11 cellular contexts compared by ENCODE assay signal in the genomic region with DNA sequence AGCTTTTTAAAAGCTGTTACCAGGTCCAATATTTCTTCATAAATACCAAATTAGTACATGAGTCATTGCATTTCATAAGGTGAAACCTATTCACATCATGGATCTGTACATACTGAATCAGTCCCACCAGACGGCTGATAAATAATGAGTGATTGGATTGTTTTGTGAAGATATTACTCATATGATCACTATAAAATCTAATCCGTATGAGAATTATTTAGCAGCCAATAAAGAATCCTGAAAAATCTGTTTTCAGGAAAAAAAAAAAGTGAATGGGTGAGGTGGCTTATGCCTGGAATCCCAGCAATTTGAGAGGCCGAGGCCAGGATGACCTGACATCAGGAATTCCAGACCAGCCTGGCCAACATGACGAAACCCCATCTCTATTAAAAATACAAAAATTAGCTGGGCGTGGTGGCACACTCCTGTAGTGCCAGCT.
DNase-seq lines count a peak whose midpoint lies in the region; ATAC-seq, FAIRE-seq and TF ChIP-seq lines count a peak whose summit lies in the region.
"Had no signal": no experiment of that assay in that cellular context is flagged by ENCODE, and none has a peak within 500 bp of the region (broad histone marks: within the 10 kb centered on the region; RNA-seq: fewer than 3 reads in every experiment).

No MANE protein-coding gene starts in this region.

- peak; percentile 87 to 88; a peak in 4 of 5 replicates for TF ChIP-seq EP300 in A549 (IDR thresholded peaks at IDR 0.05)

- FAIRE-seq in A549 (lab: Jason Lieb, UNC), result no peak

- H3K9ac ChIP-seq in GM23248, result peak overlapping the region; percentile 43

- peaks cover 56% of the 10 kb centered on the region for H3K4me1 Mint-ChIP-seq in activated CD4-positive, alpha-beta memory T cell treated with anti-CD3 and anti-CD28 coated beads for 36 hours (ENCODE audit: low read depth)
- H3K4me1 Mint-ChIP-seq in CD8-positive, alpha-beta memory T cell, result peaks cover 40 to 59% (median 58%) of the 10 kb centered on the region in 3 donors

- H3K27me3 ChIP-seq in GM23248 (replicated peaks; ENCODE audit: insufficient read depth) (no peaks in the 10 kb centered on the region), Peyer's patch (no peaks in the 10 kb centered on the region)
- no peaks in the 10 kb centered on the region for H3K27me3 ChIP-seq in CD8-positive, alpha-beta memory T cell (ENCODE audit: insufficient read depth, low read length, poor library complexity, severe bottlenecking)
- H3K27me3 ChIP-seq: tibial artery had no signal

- TF ChIP-seq CTCF in A549 (IDR thresholded peaks at IDR 0.05) (no peak), fibroblast of the aortic adventitia (IDR thresholded peaks at IDR 0.05; ENCODE audit: insufficient read depth, low read length) (no peak), Peyer's patch (IDR thresholded peaks at IDR 0.05) (no peak)

- no peak overlapping the region for H3K4me3 ChIP-seq in A549
- H3K4me3 ChIP-seq in GM23248, result no peak overlapping the region
- no peak overlapping the region for H3K4me3 ChIP-seq in fibroblast of the aortic adventitia (ENCODE audit: low read depth, low read length)
- H3K4me3 ChIP-seq in Peyer's patch, result no peak overlapping the region
- H3K4me3 ChIP-seq in CD8-positive, alpha-beta memory T cell (ENCODE audit: low read length), result no peak overlapping the region
- H3K4me3 ChIP-seq: tibial artery had no signal

- H3K36me3 ChIP-seq in GM23248 (ENCODE audit: low read depth), result no peaks in the 10 kb centered on the region
- no peaks in the 10 kb centered on the region for H3K36me3 ChIP-seq in Peyer's patch
- H3K36me3 ChIP-seq in CD8-positive, alpha-beta memory T cell (ENCODE audit: insufficient read depth, low read length), result no peaks in the 10 kb centered on the region
- H3K36me3 ChIP-seq: tibial artery had no signal

- in situ Hi-C loops in GM23248 (cut with MboI), result no loop called here

- H3K27ac ChIP-seq in A549 (peak overlapping the region; percentile 91 to 94), GM23248 (peak overlapping the region; percentile 93), Peyer's patch (no peak overlapping the region)
- no peak overlapping the region for H3K27ac ChIP-seq in CD8-positive, alpha-beta memory T cell (ENCODE audit: low read depth, low read length)
- H3K27ac ChIP-seq: tibial artery had no signal

- H4K20me1 ChIP-seq in GM23248 (ENCODE audit: insufficient read depth), result no peaks in the 10 kb centered on the region

- peaks cover 6% of the 10 kb centered on the region for H3K36me3 Mint-ChIP-seq in activated CD4-positive, alpha-beta memory T cell treated with anti-CD3 and anti-CD28 coated beads for 36 hours
- peaks cover 0 to 5% (median 0%) of the 10 kb centered on the region in 3 donors for H3K36me3 Mint-ChIP-seq in CD8-positive, alpha-beta memory T cell

- no peaks in the 10 kb centered on the region for H3K9me3 Mint-ChIP-seq in activated CD4-positive, alpha-beta memory T cell treated with anti-CD3 and anti-CD28 coated beads for 36 hours
- H3K9me3 Mint-ChIP-seq in CD8-positive, alpha-beta memory T cell, result no peaks in the 10 kb centered on the region

- intact Hi-C loops in activated CD4-positive, alpha-beta memory T cell treated with anti-CD3 and anti-CD28 coated beads for 36 hours (cut with micrococcal nuclease), result loop anchor here (5.0 kb wide), 1 partner anchor 281 kb away; no protein-coding TSS in a partner anchor
- intact Hi-C loops in head of caudate nucleus (cut with DNase I), result no loop called here

- H3F3A ChIP-seq in GM23248 (ENCODE audit: insufficient read depth), result peaks cover 55% of the 10 kb centered on the region

- peak; percentile 36 to 84 for DNase-seq in A549 (ENCODE audit: low read depth in 1 of 2, low spot score in 1 of 2)
- DNase-seq in GM23248, result peak; percentile 83
- no peak for DNase-seq in activated CD4-positive, alpha-beta memory T cell treated with anti-CD3 and anti-CD28 coated beads for 36 hours
- peak; percentile 79 for DNase-seq in fibroblast of the aortic adventitia (ENCODE audit: low read depth)
- no peak for DNase-seq in HUDEP-2 (lab: John Stamatoyannopoulos, UW; ENCODE audit: unreplicated experiment in 76 of 76)
- no peak for DNase-seq in Peyer's patch
- DNase-seq in head of caudate nucleus, result no peak
- DNase-seq in CD8-positive, alpha-beta memory T cell, result no peak
- DNase-seq: hippocampal formation, NCI-H1417 treated with DMSO at 0.1 percent for 48 hours, tibial artery had no signal

- TF ChIP-seq POLR2A in A549 (IDR thresholded peaks at IDR 0.05; ENCODE audit: low read length) (no peak), Peyer's patch (IDR thresholded peaks at IDR 0.05) (no peak)

- H3K9me2 ChIP-seq in GM23248 (ENCODE audit: insufficient read depth), result no peaks in the 10 kb centered on the region

- WGBS in A549 (ENCODE audit: missing lambda C conversion rate), result under 1% methylated on average over 5 of the region's 5 CpGs
- WGBS in GM23248 (ENCODE audit: low coverage in 1 of 2, low lambda C conversion rate in 2 of 2, missing lambda C conversion rate in 2 of 2), 2 experiments, result 3 to 6% methylated on average over 5 of the region's 5 CpGs

- H3K4me3 Mint-ChIP-seq in activated CD4-positive, alpha-beta memory T cell treated with anti-CD3 and anti-CD28 coated beads for 36 hours, result no peak overlapping the region
- peak overlapping the region in 1 of 7 donors; percentile 34 for H3K4me3 Mint-ChIP-seq in CD8-positive, alpha-beta memory T cell

- H3K27me3 Mint-ChIP-seq in activated CD4-positive, alpha-beta memory T cell treated with anti-CD3 and anti-CD28 coated beads for 36 hours, result no peaks in the 10 kb centered on the region
- H3K27me3 Mint-ChIP-seq in CD8-positive, alpha-beta memory T cell, result no peaks in the 10 kb centered on the region

- peak overlapping the region; percentile 88 for H3K27ac Mint-ChIP-seq in activated CD4-positive, alpha-beta memory T cell treated with anti-CD3 and anti-CD28 coated beads for 36 hours
- peak overlapping the region in 2 of 8 donors; percentile 9 to 17 for H3K27ac Mint-ChIP-seq in CD8-positive, alpha-beta memory T cell

- peak; percentile 7 to 30; a peak in 1 of 5 replicates for TF ChIP-seq RAD21 in A549 (conservative IDR thresholded peaks at IDR 0.05 in 1 of 2, IDR thresholded peaks at IDR 0.05 in 1 of 2)

- peak; percentile 49 to 69; a peak in 5 of 6 replicates for ATAC-seq in A549

- CTCF ChIA-PET in A549 (lab: Yijun Ruan, JAX), result interaction anchor here (0.7 to 1.3 kb wide), 2 partner anchors 55 to 977 kb away, joined by 4 to 6 read pairs; no protein-coding TSS in a partner anchor
- CTCF ChIA-PET in activated CD4-positive, alpha-beta memory T cell treated with anti-CD3 and anti-CD28 coated beads for 36 hours (lab: Charles Lee), result interaction anchor here (0.6 to 3.2 kb wide), 9 partner anchors 9 to 928 kb away, joined by 3 to 32 read pairs (median 9); no protein-coding TSS in a partner anchor
- CTCF ChIA-PET in CD8-positive, alpha-beta memory T cell (lab: Charles Lee), result interaction anchor here (3.1 to 10.6 kb wide), 2 partner anchors 10 to 54 kb away, joined by 15 to 64 read pairs; no protein-coding TSS in a partner anchor

- peaks cover 6% of the 10 kb centered on the region; the same call in 1 of the 2 replicates for H3K79me2 ChIP-seq in GM23248 (ENCODE audit: insufficient read depth)

- H2AFZ ChIP-seq in GM23248, result no peak overlapping the region

- H3K9me3 ChIP-seq in A549, result no peaks in the 10 kb centered on the region
- no peaks in the 10 kb centered on the region for H3K9me3 ChIP-seq in GM23248 (ENCODE audit: low read depth)
- no peaks in the 10 kb centered on the region for H3K9me3 ChIP-seq in Peyer's patch
- H3K9me3 ChIP-seq in CD8-positive, alpha-beta memory T cell (ENCODE audit: low read length), result no peaks in the 10 kb centered on the region
- H3K9me3 ChIP-seq: tibial artery had no signal

- POLR2A ChIA-PET in A549 (lab: Yijun Ruan, JAX), result no interaction called here
- POLR2A ChIA-PET in activated CD4-positive, alpha-beta memory T cell treated with anti-CD3 and anti-CD28 coated beads for 36 hours (lab: Charles Lee), result interaction anchor here (0.6 to 11.8 kb wide), 12 partner anchors 9 to 160 kb away, joined by 3 to 116 read pairs (median 18); no protein-coding TSS in a partner anchor
- POLR2A ChIA-PET in CD8-positive, alpha-beta memory T cell (lab: Charles Lee), result interaction anchor here (0.9 to 1.2 kb wide), 2 partner anchors 8 to 51 kb away, joined by 3 to 4 read pairs; no protein-coding TSS in a partner anchor

- H3K4me1 ChIP-seq in A549 (peaks cover 46% of the 10 kb centered on the region), GM23248 (ENCODE audit: insufficient read depth) (peaks cover 47% of the 10 kb centered on the region), Peyer's patch (peaks cover 0 to 6% (median 0%) of the 10 kb centered on the region in 4 donors)
- H3K4me1 ChIP-seq in CD8-positive, alpha-beta memory T cell (ENCODE audit: insufficient read depth, low read length), result peaks cover 58% of the 10 kb centered on the region

- peak overlapping the region; percentile 96 for H3K4me2 ChIP-seq in A549
- peak overlapping the region; percentile 35 for H3K4me2 ChIP-seq in GM23248 (ENCODE audit: unreplicated experiment)

TF ChIP-seq in A549, 52 proteins besides CTCF, POLR2A, EP300 and RAD21 (continues in another document):
- TF ChIP-seq JUN (IDR thresholded peaks at IDR 0.05) (peak; percentile 57 to 90; a peak in 2 of 5 replicates), CEBPB (IDR thresholded peaks at IDR 0.05) (peak; percentile 73 to 82), GATA3 (IDR thresholded peaks at IDR 0.05; ENCODE audit: borderline replicate concordance) (peak; percentile 90), JUNB (IDR thresholded peaks at IDR 0.05) (peak; percentile 99), HOXB5 (CRISPR knock-in tag; IDR thresholded peaks at IDR 0.05) (0 out of 2 replicates have a peak, but pooled peaks have one; percentile 14), SMC3 (IDR thresholded peaks at IDR 0.05) (peak; percentile 23; the same call in 1 of the 3 replicates), FOSL2 (IDR thresholded peaks at IDR 0.05) (peak; percentile 96), FOSL2 (CRISPR knock-in tag; IDR thresholded peaks at IDR 0.05) (peak; percentile 98), PBX3 (IDR thresholded peaks at IDR 0.05) (0 out of 2 replicates have a peak, but pooled peaks have one; percentile 47)
- TF ChIP-seq, protein P1, sequence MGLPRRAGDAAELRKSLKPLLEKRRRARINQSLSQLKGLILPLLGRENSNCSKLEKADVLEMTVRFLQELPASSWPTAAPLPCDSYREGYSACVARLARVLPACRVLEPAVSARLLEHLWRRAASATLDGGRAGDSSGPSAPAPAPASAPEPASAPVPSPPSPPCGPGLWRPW (IDR thresholded peaks at IDR 0.05), result no peak; the same call in 1 of the 2 replicates

Comparison
In these comparisons a context has a peak if more than half of its experiments do, and no peak if none do; other contexts are left out.
1. DNase-seq: peak in A549 (2 of 2), GM23248 (single experiment) and fibroblast of the aortic adventitia (single experiment); none in activated CD4-positive, alpha-beta memory T cell treated with anti-CD3 and anti-CD28 coated beads for 36 hours (single experiment), HUDEP-2 (0 of 76), Peyer's patch (0 of 3), head of caudate nucleus (0 of 42) and CD8-positive, alpha-beta memory T cell (0 of 5).
2. H3K27ac ChIP-seq: peak in A549 (2 of 2) and GM23248 (single experiment); none in Peyer's patch (0 of 4) and CD8-positive, alpha-beta memory T cell (single experiment).